10 cellular contexts compared by ENCODE assay signal in genomic region chr16:49701867-49702494, GRCh38.
DNase-seq lines count a peak whose midpoint lies in the region; ATAC-seq, FAIRE-seq and TF ChIP-seq lines count a peak whose summit lies in the region.
"Had no signal": no experiment of that assay in that cellular context is flagged by ENCODE, and none has a peak within 500 bp of the region (broad histone marks: within the 10 kb centered on the region; RNA-seq: fewer than 3 reads in every experiment).

No MANE protein-coding gene starts in this region.

- H3K4ac ChIP-seq in H1 (replicated peaks; ENCODE audit: insufficient read length, low read depth, low read length) = peak overlapping the region; percentile 69

- H4K8ac ChIP-seq in H1 (ENCODE audit: extremely low read depth, insufficient read depth, low read length) = no peak overlapping the region

- no peak overlapping the region for H3K4me3 Mint-ChIP-seq in naive thymus-derived CD8-positive, alpha-beta T cell

- H3K27ac ChIP-seq in H1 (ENCODE audit: low read depth, low read length) (peak overlapping the region; percentile 56; the same call in 1 of the 2 replicates), mesodermal cell (ENCODE audit: low read depth, low read length, severe bottlenecking) (peak overlapping the region; percentile 88), tibial nerve (peak overlapping the region in 2 of 4 donors; percentile 56 to 79)
- H3K27ac ChIP-seq: 22Rv1 had no signal

- H3K56ac ChIP-seq in H1 (replicated peaks; ENCODE audit: insufficient read length, low read depth, low read length) = no peak overlapping the region

- no peak overlapping the region for H2AFZ ChIP-seq in H1 (ENCODE audit: low read length)

- peaks cover 8% of the 10 kb centered on the region for H3K79me1 ChIP-seq in H1 (ENCODE audit: low read depth, low read length)

- ATAC-seq in naive thymus-derived CD8-positive, alpha-beta T cell = no peak

- H2BK15ac ChIP-seq in H1 (ENCODE audit: low read length) = no peak overlapping the region

- TF ChIP-seq POLR2A in H1 (IDR thresholded peaks at IDR 0.05; ENCODE audit: control extremely low read depth in 1 of 2, low read depth in 2 of 2, low read length in 2 of 2) = no peak
- TF ChIP-seq POLR2A in tibial nerve (IDR thresholded peaks at IDR 0.05) = no peak

- H3K23ac ChIP-seq in H1 (ENCODE audit: insufficient read length) = no peak overlapping the region

- whole genome bisulfite sequencing in H1 (ENCODE audit: extremely low coverage in 1 of 2, insufficient coverage in 1 of 2, insufficient read length in 1 of 2, insufficient replicate concordance in 2 of 2, low coverage in 1 of 2, low lambda C conversion rate in 2 of 2, missing lambda C conversion rate in 1 of 2), 2 experiments = 1% methylated on average over 15 of the region's 15 CpGs; no CpG with 5 or more reads in 1 of the 2 experiments
- WGBS in mesodermal cell (ENCODE audit: insufficient coverage in 2 of 2), 2 experiments = 10 to 14% methylated on average over 12 to 13 of the region's 15 CpGs
- 29 to 54% methylated on average over 15 of the region's 15 CpGs for WGBS in tibial nerve, 2 donors

- H2AK5ac ChIP-seq in H1 (ENCODE audit: low read depth, low read length) = 0 out of 2 replicates have a peak overlapping the region, but pooled peaks have one; percentile 92

- H3K9me3 ChIP-seq in H1 (ENCODE audit: insufficient read depth in 2 of 2, low read depth in 1 of 2, low read length in 1 of 2) (no peaks in the 10 kb centered on the region), mesodermal cell (ENCODE audit: control insufficient read depth, low read length) (no peaks in the 10 kb centered on the region), tibial nerve (peaks cover 0 to 7% (median 0%) of the 10 kb centered on the region in 4 donors)

- no peaks in the 10 kb centered on the region for H3K36me3 ChIP-seq in H1 (ENCODE audit: control insufficient read depth in 2 of 4, insufficient read depth in 4 of 4, low read length in 3 of 4)
- H3K36me3 ChIP-seq in mesodermal cell (ENCODE audit: control insufficient read depth, insufficient read depth, low read length) = peaks cover 3% of the 10 kb centered on the region
- H3K36me3 ChIP-seq in tibial nerve = no peaks in the 10 kb centered on the region

- POLR2A ChIA-PET in H1 (lab: Charles Lee; ENCODE audit: partially characterized antibody) = interaction anchor here (0.7 to 1.5 kb wide), 6 partner anchors 17 to 146 kb away, joined by 3 to 4 read pairs (median 3); no protein-coding TSS in a partner anchor
- POLR2A ChIA-PET in naive thymus-derived CD8-positive, alpha-beta T cell (lab: Charles Lee) = no interaction called here

- no peaks in the 10 kb centered on the region for H4K20me1 ChIP-seq in H1 (replicated peaks in 1 of 2; ENCODE audit: control insufficient read depth in 1 of 2, insufficient read depth in 2 of 2, low read length in 2 of 2)

- no peak overlapping the region for H2BK120ac ChIP-seq in H1 (replicated peaks; ENCODE audit: low read depth, low read length)

- CTCF ChIA-PET in H1 (lab: Charles Lee; ENCODE audit: partially characterized antibody) = interaction anchor here (0.8 to 2.3 kb wide), 12 partner anchors 9 to 237 kb away, joined by 3 to 10 read pairs (median 3); no protein-coding TSS in a partner anchor

- TF ChIP-seq RAD21 in H1 (IDR thresholded peaks at IDR 0.05 in 1 of 2, conservative IDR thresholded peaks at IDR 0.05 in 1 of 2; ENCODE audit: low read depth in 2 of 2, low read length in 2 of 2) = no peak

- no peak overlapping the region for H3K14ac ChIP-seq in H1 (ENCODE audit: insufficient read length)

- peak overlapping the region; percentile 87; the same call in 1 of the 2 replicates for H2BK20ac ChIP-seq in H1 (ENCODE audit: low read length)

- H3K27me3 ChIP-seq in H1 (replicated peaks in 1 of 4; ENCODE audit: control insufficient read depth in 3 of 4, extremely low read depth in 1 of 4, insufficient read depth in 3 of 4, low read length in 3 of 4) (no peaks in the 10 kb centered on the region), tibial nerve (no peaks in the 10 kb centered on the region)

- no peaks in the 10 kb centered on the region for H3K4me1 Mint-ChIP-seq in naive thymus-derived CD8-positive, alpha-beta T cell

- no peak overlapping the region for H3K9ac ChIP-seq in H1 (replicated peaks in 1 of 4; ENCODE audit: extremely low read depth in 1 of 4, low read depth in 3 of 4, low read length in 3 of 4)

- H2BK5ac ChIP-seq in H1 (ENCODE audit: low read depth, low read length) = peak overlapping the region; percentile 97

- peak; percentile 89 for FAIRE-seq in H1 (lab: Jason Lieb, UNC)

- peak overlapping the region; percentile 64 to 90 for H3K4me2 ChIP-seq in H1 (ENCODE audit: insufficient read depth in 1 of 2, low read depth in 2 of 2, low read length in 2 of 2)

- TF ChIP-seq EP300 in H1 (IDR thresholded peaks at IDR 0.05; ENCODE audit: borderline replicate concordance in 1 of 2, low read depth in 2 of 2, low read length in 2 of 2) = peak in 1 of 2 experiments; percentile 97; a peak in 2 of 3 replicates
- TF ChIP-seq EP300 in tibial nerve (IDR thresholded peaks at IDR 0.05) = no peak

- 0 out of 2 replicates have a peak, but pooled peaks cover 4% of the 10 kb centered on the region for H3K23me2 ChIP-seq in H1 (ENCODE audit: low read depth, low read length)

- peak overlapping the region; percentile 91 for H3K18ac ChIP-seq in H1 (ENCODE audit: extremely low read depth, low read length)

- peaks cover 6 to 27% (median 18%) of the 10 kb centered on the region in 5 donors for H3K27me3 Mint-ChIP-seq in naive thymus-derived CD8-positive, alpha-beta T cell

- H3K79me2 ChIP-seq in H1 (ENCODE audit: control insufficient read depth in 1 of 2, insufficient read depth in 2 of 2, low read length in 2 of 2) = peaks cover 0 to 16% of the 10 kb centered on the region in 2 experiments; a peak in 2 of 4 replicates

- peak overlapping the region; percentile 99 for H4K91ac ChIP-seq in H1 (replicated peaks; ENCODE audit: insufficient read length, low read length)

- peaks cover 50 to 65% (median 57%) of the 10 kb centered on the region in 4 experiments for H3K4me1 ChIP-seq in H1 (replicated peaks in 1 of 4; ENCODE audit: control insufficient read depth in 3 of 4, insufficient read depth in 4 of 4, low read length in 3 of 4)
- H3K4me1 ChIP-seq in mesodermal cell (ENCODE audit: control insufficient read depth, insufficient read depth, low read length, poor library complexity, severe bottlenecking) = peaks cover 65% of the 10 kb centered on the region
- H3K4me1 ChIP-seq in tibial nerve = peaks cover 0 to 56% (median 13%) of the 10 kb centered on the region in 4 donors

- DNase-seq in DMS79 treated with DMSO at 0.1 percent for 48 hours (lab: John Stamatoyannopoulos, UW) (peak; percentile 9), DMS79 (lab: John Stamatoyannopoulos, UW) (no peak), H1 (ENCODE audit: low read depth in 1 of 2, low spot score in 2 of 2) (peak in 1 of 2 experiments; percentile 74), tibial nerve (ENCODE audit: low spot score in 2 of 2) (peak; percentile 63 to 73), OCI-M1 (lab: John Stamatoyannopoulos, UW) (no peak), HCEC 1CT (no peak)
- no peak for DNase-seq in naive thymus-derived CD8-positive, alpha-beta T cell
- DNase-seq: hippocampal formation had no signal

- H3K4me3 ChIP-seq in H1 (ENCODE audit: extremely low read depth in 1 of 4, insufficient read depth in 2 of 4, low read depth in 3 of 4, low read length in 4 of 4) (peak overlapping the region in 3 of 4 experiments; percentile 3 to 47 (median 21); a peak in 4 of 8 replicates), mesodermal cell (ENCODE audit: extremely low read depth, insufficient read depth, low read length, poor library complexity, severe bottlenecking) (no peak overlapping the region), tibial nerve (peak overlapping the region in 1 of 4 donors; percentile 20)

- H3K9me3 Mint-ChIP-seq in naive thymus-derived CD8-positive, alpha-beta T cell = no peaks in the 10 kb centered on the region

- H2BK12ac ChIP-seq in H1 (ENCODE audit: low read depth, low read length) = 0 out of 2 replicates have a peak overlapping the region, but pooled peaks have one; percentile 75

- H3K36me3 Mint-ChIP-seq in naive thymus-derived CD8-positive, alpha-beta T cell = no peaks in the 10 kb centered on the region

- H4K5ac ChIP-seq in H1 (ENCODE audit: insufficient read length, low read depth, low read length) = peak overlapping the region; percentile 76

- no peak overlapping the region for H3K27ac Mint-ChIP-seq in naive thymus-derived CD8-positive, alpha-beta T cell

- TF ChIP-seq CTCF in H1 (IDR thresholded peaks at IDR 0.05; ENCODE audit: control extremely low read depth in 1 of 3, insufficient read depth in 1 of 3, low read depth in 1 of 3, low read length in 3 of 3) (no peak), tibial nerve (IDR thresholded peaks at IDR 0.05) (no peak)

TF ChIP-seq in H1, 55 proteins besides CTCF, POLR2A, EP300 and RAD21 (continues in another document):
- TF ChIP-seq CTBP2 (IDR thresholded peaks at IDR 0.05; ENCODE audit: borderline replicate concordance, insufficient read depth, insufficient read length, low read length) (peak; percentile 31), SIX5 (IDR thresholded peaks at IDR 0.05; ENCODE audit: low read depth, low read length) (no peak), POLR2AphosphoS5 (IDR thresholded peaks at IDR 0.05; ENCODE audit: low read depth, low read length) (0 out of 2 replicates have a peak, but pooled peaks have one; percentile 35), SP2 (IDR thresholded peaks at IDR 0.05; ENCODE audit: low read length) (no peak), SIN3A (conservative IDR thresholded peaks at IDR 0.05 in 1 of 2, IDR thresholded peaks at IDR 0.05 in 1 of 2; ENCODE audit: low read depth in 1 of 2, low read length in 2 of 2) (peak in 1 of 2 experiments; percentile 69; a peak in 2 of 4 replicates), JUND (IDR thresholded peaks at IDR 0.05; ENCODE audit: low read length) (peak; percentile 89), CHD1 (IDR thresholded peaks at IDR 0.05; ENCODE audit: low read depth, low read length) (peak; percentile 85)

Comparison
In these comparisons a context has a peak if more than half of its experiments do, and no peak if none do; other contexts are left out.
1. DNase-seq: peak in DMS79 treated with DMSO at 0.1 percent for 48 hours (single experiment) and tibial nerve (2 of 2); none in DMS79 (single experiment), OCI-M1 (single experiment), HCEC 1CT (single experiment) and naive thymus-derived CD8-positive, alpha-beta T cell (0 of 10).